9 cellular contexts compared by ENCODE assay signal in genomic region chr1:187744665-187745064, GRCh38.
DNase-seq lines count a peak whose midpoint lies in the region; ATAC-seq lines count a peak whose summit lies in the region.
"Had no signal": no experiment of that assay in that cellular context is flagged by ENCODE, and none has a peak within 500 bp of the region (broad histone marks: within the 10 kb centered on the region; RNA-seq: fewer than 3 reads in every experiment).

No MANE protein-coding gene starts in this region.

- no peaks in the 10 kb centered on the region for H3K4me1 Mint-ChIP-seq in activated naive CD8-positive, alpha-beta T cell treated with anti-CD3 and anti-CD28 coated beads for 36 hours

- no peak overlapping the region for H3K27ac Mint-ChIP-seq in activated naive CD8-positive, alpha-beta T cell treated with anti-CD3 and anti-CD28 coated beads for 36 hours

- peak; percentile 64 for ATAC-seq in GM21825 (IDR thresholded peaks at IDR 0.05; ENCODE audit: unreplicated experiment)
- ATAC-seq in HG03196 (IDR thresholded peaks at IDR 0.05; ENCODE audit: unreplicated experiment), result peak; percentile 82

- H3K9me3 Mint-ChIP-seq in activated naive CD8-positive, alpha-beta T cell treated with anti-CD3 and anti-CD28 coated beads for 36 hours, result no peaks in the 10 kb centered on the region

- H3K4me3 Mint-ChIP-seq in activated naive CD8-positive, alpha-beta T cell treated with anti-CD3 and anti-CD28 coated beads for 36 hours, result no peak overlapping the region

- peak; percentile 9 for DNase-seq in DMS53 (lab: John Stamatoyannopoulos, UW)
- DNase-seq in DMS53 treated with DMSO at 0.1 percent for 48 hours (lab: John Stamatoyannopoulos, UW; ENCODE audit: unreplicated experiment), result no peak
- DNase-seq in superior temporal gyrus (ENCODE audit: extremely low spot score), result peak; percentile 3
- no peak for DNase-seq in COLO668 (lab: John Stamatoyannopoulos, UW; ENCODE audit: unreplicated experiment)
- no peak for DNase-seq in activated naive CD8-positive, alpha-beta T cell treated with anti-CD3 and anti-CD28 coated beads for 36 hours
- no peak for DNase-seq in NCI-H345 treated with DMSO at 0.1 percent for 48 hours (lab: John Stamatoyannopoulos, UW; ENCODE audit: unreplicated experiment)
- DNase-seq: retina had no signal

- H3K27me3 Mint-ChIP-seq in activated naive CD8-positive, alpha-beta T cell treated with anti-CD3 and anti-CD28 coated beads for 36 hours, result no peaks in the 10 kb centered on the region

- no peaks in the 10 kb centered on the region for H3K36me3 Mint-ChIP-seq in activated naive CD8-positive, alpha-beta T cell treated with anti-CD3 and anti-CD28 coated beads for 36 hours

Comparison
In these comparisons a context has a peak if more than half of its experiments do, and no peak if none do; other contexts are left out.
1. DNase-seq: peak in DMS53 (single experiment) and superior temporal gyrus (single experiment); none in DMS53 treated with DMSO at 0.1 percent for 48 hours (single experiment), COLO668 (single experiment), activated naive CD8-positive, alpha-beta T cell treated with anti-CD3 and anti-CD28 coated beads for 36 hours (single experiment) and NCI-H345 treated with DMSO at 0.1 percent for 48 hours (single experiment).